35 cellular contexts compared by ENCODE assay signal in genomic region chr20:62982124-62983075, GRCh38. TPM values are rescaled to one million over a fixed set of nuclear protein-coding genes. Genes with fewer than 3 reads are reported as not detected.
DNase-seq lines count a peak whose midpoint lies in the region; ATAC-seq and TF ChIP-seq lines count a peak whose summit lies in the region.
"Had no signal": no experiment of that assay in that cellular context is flagged by ENCODE, and none has a peak within 500 bp of the region (broad histone marks: within the 10 kb centered on the region; RNA-seq: fewer than 3 reads in every experiment).

No MANE protein-coding gene starts in this region.

- H3K4me1 ChIP-seq in foreskin keratinocyte, result no peaks in the 10 kb centered on the region
- H3K4me1 ChIP-seq in prostate gland (replicated peaks), result no peaks in the 10 kb centered on the region
- H3K4me1 ChIP-seq: Caco-2 had no signal

- peaks cover 16% of the 10 kb centered on the region for H3K27me3 ChIP-seq in HL-60 (ENCODE audit: insufficient read depth, poor library complexity, severe bottlenecking)
- H3K27me3 ChIP-seq in foreskin keratinocyte, result peaks cover 47% of the 10 kb centered on the region
- peaks cover 29% of the 10 kb centered on the region for H3K27me3 ChIP-seq in prostate gland (replicated peaks; ENCODE audit: insufficient read depth)

- no peak for TF ChIP-seq POLR2A in prostate gland (IDR thresholded peaks at IDR 0.05)

- peak overlapping the region; percentile 34 for H3K27ac ChIP-seq in HL-60 (replicated peaks)
- H3K27ac ChIP-seq in caudate nucleus (ENCODE audit: low read depth, low read length), result no peak overlapping the region
- H3K27ac ChIP-seq in foreskin keratinocyte, result no peak overlapping the region
- no peak overlapping the region for H3K27ac ChIP-seq in prostate gland
- H3K27ac ChIP-seq: RWPE1, upper lobe of right lung, VCaP had no signal

- peak; percentile 45 for DNase-seq in activated naive CD8-positive, alpha-beta T cell treated with anti-CD3 and anti-CD28 coated beads, Interleukin-2, amount 10 ng/mL, durations not matched to agents 7 days and 5 days
- DNase-seq in activated naive CD8-positive, alpha-beta T cell treated with anti-CD3 and anti-CD28 coated beads, Interleukin-2, amount 50 U/mL, for 24 hours, result no peak
- DNase-seq in HL-60 (ENCODE audit: low read depth in 1 of 2, low spot score in 1 of 2) (peak in 1 of 2 experiments; percentile 68), natural killer cell (no peak), caudate nucleus (lab: John Stamatoyannopoulos, UW) (no peak), foreskin keratinocyte (no peak), prostate gland (ENCODE audit: low spot score) (no peak)
- DNase-seq in T-helper 2 cell treated with Interferon-gamma antibody and Interleukin-4, amounts not matched to agents 5 μg/mL and 100 μg/mL, for 36 hours (ENCODE audit: low spot score), result no peak
- DNase-seq: activated CD4-positive, alpha-beta T cell treated with anti-CD3 and anti-CD28 coated beads, Interleukin-2, amount 10 ng/mL, durations not matched to agents 7 days and 5 days; activated CD8-positive, alpha-beta memory T cell treated with anti-CD3 and anti-CD28 coated beads, Interleukin-2, amount 10 ng/mL, durations not matched to agents 7 days and 5 days; activated naive CD4-positive, alpha-beta T cell treated with anti-CD3 and anti-CD28 coated beads for 36 hours; activated T-cell treated with anti-CD3 and anti-CD28 coated beads, Interleukin-2, amount 50 U/mL, for 72 hours; Caco-2; DMS79; effector CD8-positive, alpha-beta T cell; kidney glomerular epithelial cell; NCI-H1417 treated with DMSO at 0.1 percent for 48 hours; NCI-H2107; NCI-H446; NCI-H82; stimulated activated CD4-positive, alpha-beta T cell treated with anti-CD3 and anti-CD28 coated beads, Interleukin-12 subunit alpha, Interleukin-12 subunit beta, amount 100 ng/mL, for 4 hours; stimulated activated CD4-positive, alpha-beta T cell treated with anti-CD3 and anti-CD28 coated beads, Interleukin-4, amount 100 ng/mL, for 24 hours; upper lobe of right lung had no signal

- intact Hi-C loops in natural killer cell (cut with micrococcal nuclease) (no loop called here), prostate gland (cut with DNase I) (no loop called here)

- POLR2A ChIA-PET in activated naive CD8-positive, alpha-beta T cell treated with anti-CD3 and anti-CD28 coated beads, Interleukin-2, amount 10 ng/mL, durations not matched to agents 7 days and 5 days (lab: Charles Lee), result no interaction called here

- peaks cover 28% of the 10 kb centered on the region for H3K4me1 Mint-ChIP-seq in activated naive CD8-positive, alpha-beta T cell treated with anti-CD3 and anti-CD28 coated beads, Interleukin-2, amount 10 ng/mL, durations not matched to agents 7 days and 5 days
- H3K4me1 Mint-ChIP-seq in activated naive CD8-positive, alpha-beta T cell treated with anti-CD3 and anti-CD28 coated beads, Interleukin-2, amount 50 U/mL, for 24 hours, result peaks cover 36% of the 10 kb centered on the region
- peaks cover 33% of the 10 kb centered on the region for H3K4me1 Mint-ChIP-seq in T-helper 2 cell treated with Interferon-gamma antibody and Interleukin-4, amounts not matched to agents 5 μg/mL and 100 μg/mL, for 36 hours (ENCODE audit: low read depth)
- H3K4me1 Mint-ChIP-seq in natural killer cell, result peaks cover 29 to 56% of the 10 kb centered on the region in 2 donors

- H3K36me3 Mint-ChIP-seq in activated naive CD8-positive, alpha-beta T cell treated with anti-CD3 and anti-CD28 coated beads, Interleukin-2, amount 10 ng/mL, durations not matched to agents 7 days and 5 days, result no peaks in the 10 kb centered on the region
- H3K36me3 Mint-ChIP-seq in activated naive CD8-positive, alpha-beta T cell treated with anti-CD3 and anti-CD28 coated beads, Interleukin-2, amount 50 U/mL, for 24 hours (ENCODE audit: low read depth), result no peaks in the 10 kb centered on the region
- no peaks in the 10 kb centered on the region for H3K36me3 Mint-ChIP-seq in T-helper 2 cell treated with Interferon-gamma antibody and Interleukin-4, amounts not matched to agents 5 μg/mL and 100 μg/mL, for 36 hours (ENCODE audit: low read depth)
- no peaks in the 10 kb centered on the region for H3K36me3 Mint-ChIP-seq in natural killer cell
- H3K36me3 Mint-ChIP-seq: activated CD8-positive, alpha-beta memory T cell treated with anti-CD3 and anti-CD28 coated beads, Interleukin-2, amount 10 ng/mL, durations not matched to agents 7 days and 5 days had no signal

- ATAC-seq in activated naive CD8-positive, alpha-beta T cell treated with anti-CD3 and anti-CD28 coated beads, Interleukin-2, amount 10 ng/mL, durations not matched to agents 7 days and 5 days (ENCODE audit: low read depth), result no peak
- ATAC-seq in activated naive CD8-positive, alpha-beta T cell treated with anti-CD3 and anti-CD28 coated beads, Interleukin-2, amount 50 U/mL, for 24 hours, result no peak
- ATAC-seq in natural killer cell (peak in 1 of 3 donors; percentile 19), foreskin keratinocyte (no peak)
- ATAC-seq: activated CD8-positive, alpha-beta memory T cell treated with anti-CD3 and anti-CD28 coated beads, Interleukin-2, amount 10 ng/mL, durations not matched to agents 7 days and 5 days; activated T-cell treated with anti-CD3 and anti-CD28 coated beads, Interleukin-2, amount 50 U/mL, for 72 hours; HCT116; sciatic nerve; stimulated activated effector memory CD8-positive, alpha-beta T cell treated with anti-CD3 and anti-CD28 coated beads, Interleukin-12 subunit alpha, Interleukin-12 subunit beta, amount 100 ng/mL, for 72 hours; upper lobe of right lung had no signal

- TF ChIP-seq CTCF in HL-60 (IDR thresholded peaks at IDR 0.05; ENCODE audit: insufficient read depth, low read length) (no peak), natural killer cell (IDR thresholded peaks at IDR 0.05) (no peak), foreskin keratinocyte (conservative IDR thresholded peaks at IDR 0.05) (no peak), prostate gland (IDR thresholded peaks at IDR 0.05) (no peak)

- H3K27me3 Mint-ChIP-seq in activated naive CD8-positive, alpha-beta T cell treated with anti-CD3 and anti-CD28 coated beads, Interleukin-2, amount 10 ng/mL, durations not matched to agents 7 days and 5 days, result peaks cover 53% of the 10 kb centered on the region
- peaks cover 33% of the 10 kb centered on the region for H3K27me3 Mint-ChIP-seq in activated naive CD8-positive, alpha-beta T cell treated with anti-CD3 and anti-CD28 coated beads, Interleukin-2, amount 50 U/mL, for 24 hours
- H3K27me3 Mint-ChIP-seq in T-helper 2 cell treated with Interferon-gamma antibody and Interleukin-4, amounts not matched to agents 5 μg/mL and 100 μg/mL, for 36 hours (ENCODE audit: low read depth), result peaks cover 49% of the 10 kb centered on the region
- peaks cover 27 to 38% of the 10 kb centered on the region in 2 donors for H3K27me3 Mint-ChIP-seq in natural killer cell (ENCODE audit: low read depth in 2 of 2)

- H3K4me3 ChIP-seq in HL-60 (replicated peaks; ENCODE audit: insufficient read depth, low read length) (no peak overlapping the region), prostate gland (no peak overlapping the region)
- H3K4me3 ChIP-seq: lung, upper lobe of right lung had no signal

- H3K9me3 Mint-ChIP-seq in activated naive CD8-positive, alpha-beta T cell treated with anti-CD3 and anti-CD28 coated beads, Interleukin-2, amount 10 ng/mL, durations not matched to agents 7 days and 5 days, result no peaks in the 10 kb centered on the region
- no peaks in the 10 kb centered on the region for H3K9me3 Mint-ChIP-seq in activated naive CD8-positive, alpha-beta T cell treated with anti-CD3 and anti-CD28 coated beads, Interleukin-2, amount 50 U/mL, for 24 hours
- H3K9me3 Mint-ChIP-seq in T-helper 2 cell treated with Interferon-gamma antibody and Interleukin-4, amounts not matched to agents 5 μg/mL and 100 μg/mL, for 36 hours, result no peaks in the 10 kb centered on the region
- H3K9me3 Mint-ChIP-seq in natural killer cell, result no peaks in the 10 kb centered on the region
- H3K9me3 Mint-ChIP-seq: activated CD4-positive, alpha-beta T cell treated with anti-CD3 and anti-CD28 coated beads, Interleukin-2, amount 10 ng/mL, durations not matched to agents 7 days and 5 days; activated naive CD4-positive, alpha-beta T cell treated with anti-CD3 and anti-CD28 coated beads for 36 hours; activated T-cell treated with anti-CD3 and anti-CD28 coated beads, Interleukin-2, amount 50 U/mL, for 72 hours; neural crest cell; stimulated activated effector memory CD8-positive, alpha-beta T cell treated with anti-CD3 and anti-CD28 coated beads, Interleukin-12 subunit alpha, Interleukin-12 subunit beta, amount 100 ng/mL, for 72 hours had no signal

- no peaks in the 10 kb centered on the region for H3K9me3 ChIP-seq in prostate gland
- H3K9me3 ChIP-seq: Caco-2, upper lobe of right lung had no signal

- WGBS in prostate gland, result 75% methylated on average over 19 of the region's 21 CpGs

- no peak overlapping the region for H3K4me3 Mint-ChIP-seq in activated naive CD8-positive, alpha-beta T cell treated with anti-CD3 and anti-CD28 coated beads, Interleukin-2, amount 10 ng/mL, durations not matched to agents 7 days and 5 days
- H3K4me3 Mint-ChIP-seq in activated naive CD8-positive, alpha-beta T cell treated with anti-CD3 and anti-CD28 coated beads, Interleukin-2, amount 50 U/mL, for 24 hours, result no peak overlapping the region
- peak overlapping the region; percentile 24 for H3K4me3 Mint-ChIP-seq in T-helper 2 cell treated with Interferon-gamma antibody and Interleukin-4, amounts not matched to agents 5 μg/mL and 100 μg/mL, for 36 hours
- H3K4me3 Mint-ChIP-seq in natural killer cell, result peak overlapping the region; percentile 70
- H3K4me3 Mint-ChIP-seq: activated CD4-positive, alpha-beta T cell treated with anti-CD3 and anti-CD28 coated beads, Interleukin-2, amount 10 ng/mL, durations not matched to agents 7 days and 5 days; activated CD8-positive, alpha-beta memory T cell treated with anti-CD3 and anti-CD28 coated beads, Interleukin-2, amount 10 ng/mL, durations not matched to agents 7 days and 5 days; activated naive CD4-positive, alpha-beta T cell treated with anti-CD3 and anti-CD28 coated beads for 36 hours; activated T-cell treated with anti-CD3 and anti-CD28 coated beads, Interleukin-2, amount 50 U/mL, for 72 hours; neural crest cell; stimulated activated effector memory CD8-positive, alpha-beta T cell treated with anti-CD3 and anti-CD28 coated beads, Interleukin-12 subunit alpha, Interleukin-12 subunit beta, amount 100 ng/mL, for 72 hours had no signal

- peak overlapping the region; percentile 58 for H3K27ac Mint-ChIP-seq in activated naive CD8-positive, alpha-beta T cell treated with anti-CD3 and anti-CD28 coated beads, Interleukin-2, amount 10 ng/mL, durations not matched to agents 7 days and 5 days
- H3K27ac Mint-ChIP-seq in activated naive CD8-positive, alpha-beta T cell treated with anti-CD3 and anti-CD28 coated beads, Interleukin-2, amount 50 U/mL, for 24 hours, result no peak overlapping the region
- H3K27ac Mint-ChIP-seq in T-helper 2 cell treated with Interferon-gamma antibody and Interleukin-4, amounts not matched to agents 5 μg/mL and 100 μg/mL, for 36 hours, result no peak overlapping the region
- peak overlapping the region in 1 of 2 donors; percentile 36 for H3K27ac Mint-ChIP-seq in natural killer cell
- H3K27ac Mint-ChIP-seq: activated CD4-positive, alpha-beta T cell treated with anti-CD3 and anti-CD28 coated beads, Interleukin-2, amount 10 ng/mL, durations not matched to agents 7 days and 5 days; activated CD8-positive, alpha-beta memory T cell treated with anti-CD3 and anti-CD28 coated beads, Interleukin-2, amount 10 ng/mL, durations not matched to agents 7 days and 5 days; activated naive CD4-positive, alpha-beta T cell treated with anti-CD3 and anti-CD28 coated beads for 36 hours; activated T-cell treated with anti-CD3 and anti-CD28 coated beads, Interleukin-2, amount 50 U/mL, for 72 hours; stimulated activated effector memory CD8-positive, alpha-beta T cell treated with anti-CD3 and anti-CD28 coated beads, Interleukin-12 subunit alpha, Interleukin-12 subunit beta, amount 100 ng/mL, for 72 hours had no signal

- H3K36me3 ChIP-seq in prostate gland, result no peaks in the 10 kb centered on the region
- H3K36me3 ChIP-seq: upper lobe of right lung had no signal

RNA-seq across cellular contexts. Expression of gene BHLHE23, which starts 24.4 kb away (rescaled TPM):
- total RNA-seq in activated naive CD8-positive, alpha-beta T cell treated with anti-CD3 and anti-CD28 coated beads, Interleukin-2, amount 10 ng/mL, durations not matched to agents 7 days and 5 days, result not detected
- total RNA-seq in natural killer cell (not detected), foreskin keratinocyte (not detected in 2 replicates), prostate gland (1 to 10 TPM in 1 of 2 donors, not detected in 1; 4.0 TPM)
- polyA plus RNA-seq in foreskin keratinocyte, result not detected in 2 replicates
- total RNA-seq: activated CD4-positive, alpha-beta T cell treated with anti-CD3 and anti-CD28 coated beads, Interleukin-2, amount 10 ng/mL, durations not matched to agents 7 days and 5 days; activated CD8-positive, alpha-beta memory T cell treated with anti-CD3 and anti-CD28 coated beads, Interleukin-2, amount 10 ng/mL, durations not matched to agents 7 days and 5 days; activated naive CD4-positive, alpha-beta T cell treated with anti-CD3 and anti-CD28 coated beads for 36 hours; activated T-cell treated with anti-CD3 and anti-CD28 coated beads, Interleukin-2, amount 50 U/mL, for 72 hours; bronchial epithelial cell; epithelial cell of proximal tubule; lung; neural crest cell; OCI-LY7; sciatic nerve; T-helper 1 cell treated with Interleukin-12 subunit alpha and Interleukin-12 subunit beta and Interleukin-4 antibody, amounts not matched to agents 30 ng/mL and 1 ng/mL, for 36 hours; upper lobe of right lung had no signal
- polyA plus RNA-seq: BJ, lung had no signal

RNA-seq across cellular contexts. Expression of gene SLC17A9, which starts 29.9 kb away (rescaled TPM):
- total RNA-seq in activated naive CD8-positive, alpha-beta T cell treated with anti-CD3 and anti-CD28 coated beads, Interleukin-2, amount 10 ng/mL, durations not matched to agents 7 days and 5 days, result 10 to 100 TPM; 40.9 to 43.5 TPM
- 10 to 100 TPM; 22.3 to 24.0 (median 23.8) TPM for total RNA-seq in natural killer cell
- total RNA-seq in foreskin keratinocyte, result 0.25 and 0.34 TPM in 2 replicates
- 0.29 and 0.33 TPM in 2 replicates for polyA plus RNA-seq in foreskin keratinocyte
- 1 to 10 TPM in 1 of 2 donors, under 1 TPM in 1; 0.41 to 3.5 TPM for total RNA-seq in prostate gland

RNA-seq across cellular contexts. Expression of gene GID8, which starts 44.5 kb away (rescaled TPM):
- 10 to 100 TPM; 42.1 to 43.0 TPM for total RNA-seq in activated naive CD8-positive, alpha-beta T cell treated with anti-CD3 and anti-CD28 coated beads, Interleukin-2, amount 10 ng/mL, durations not matched to agents 7 days and 5 days
- total RNA-seq in natural killer cell, result 10 to 100 TPM; 45.1 to 60.1 (median 53.1) TPM
- total RNA-seq in foreskin keratinocyte, result 25.5 and 26.9 TPM in 2 replicates
- 16.2 and 18.2 TPM in 2 replicates for polyA plus RNA-seq in foreskin keratinocyte
- total RNA-seq in prostate gland, result 10 to 100 TPM; 38.7 to 42.7 TPM

RNA-seq across cellular contexts. Expression of gene DIDO1, which starts 56.1 kb away (rescaled TPM):
- total RNA-seq in activated naive CD8-positive, alpha-beta T cell treated with anti-CD3 and anti-CD28 coated beads, Interleukin-2, amount 10 ng/mL, durations not matched to agents 7 days and 5 days, result 100 to 1,000 TPM; 100 to 104 TPM
- 100 to 1,000 TPM in 1 of 3 donors, 10 to 100 TPM in 2; 79.5 to 116 (median 83.4) TPM for total RNA-seq in natural killer cell
- total RNA-seq in foreskin keratinocyte, result 34.0 and 34.2 TPM in 2 replicates
- 11.0 and 12.3 TPM in 2 replicates for polyA plus RNA-seq in foreskin keratinocyte
- total RNA-seq in prostate gland, result 10 to 100 TPM; 68.5 to 75.9 TPM

Comparison
In these comparisons a context has a peak if more than half of its experiments do, and no peak if none do; other contexts are left out.
1. H3K4me3 Mint-ChIP-seq: peak in T-helper 2 cell treated with Interferon-gamma antibody and Interleukin-4, amounts not matched to agents 5 μg/mL and 100 μg/mL, for 36 hours (single experiment) and natural killer cell (single experiment); none in activated naive CD8-positive, alpha-beta T cell treated with anti-CD3 and anti-CD28 coated beads, Interleukin-2, amount 10 ng/mL, durations not matched to agents 7 days and 5 days (single experiment) and activated naive CD8-positive, alpha-beta T cell treated with anti-CD3 and anti-CD28 coated beads, Interleukin-2, amount 50 U/mL, for 24 hours (single experiment).
2. RNA of gene SLC17A9, which starts 29.9 kb away (total RNA-seq): 40.9 to 43.5 TPM in activated naive CD8-positive, alpha-beta T cell treated with anti-CD3 and anti-CD28 coated beads, Interleukin-2, amount 10 ng/mL, durations not matched to agents 7 days and 5 days and 22.3 to 24.0 TPM in natural killer cell; 0.41 to 3.5 TPM in prostate gland and 0.25 to 0.34 TPM in foreskin keratinocyte; every median in the first group is over 4 times any median in the second.